In genomic region chr9:2856400-2856799, GRCh38 we compare ENCODE assay signal across 9 cellular contexts.
"Had no signal": no experiment of that assay in that cellular context is flagged by ENCODE, and none has a peak within 500 bp of the region (broad histone marks: within the 10 kb centered on the region; RNA-seq: fewer than 3 reads in every experiment).

No MANE protein-coding gene starts in this region.

- H3K4me3 Mint-ChIP-seq: HFFc6, IgD-negative memory B cell had no signal

- H3K9ac ChIP-seq: GM23248, KMS-11 had no signal

- DNase-seq: GM23248, GOT3, H7, HFFc6 had no signal

- ATAC-seq: HCT116 had no signal

- H3K9me3 Mint-ChIP-seq: HFFc6, IgD-negative memory B cell had no signal

- H3K27ac ChIP-seq: GM23248, HL-60, KMS-11 had no signal

- H3K4me3 ChIP-seq: GM23248, HAP-1 had no signal

- H3K4me1 ChIP-seq: HAP-1 had no signal

- H2AFZ ChIP-seq: GM23248 had no signal

- H3K36me3 Mint-ChIP-seq: IgD-negative memory B cell had no signal

- H3K9me3 ChIP-seq: HAP-1 had no signal

- H3K27ac Mint-ChIP-seq: HFFc6, IgD-negative memory B cell had no signal

- H3K36me3 ChIP-seq: HAP-1 had no signal

- H3K4me2 ChIP-seq: KMS-11 had no signal
